ENCODE assay signal across 8 cellular contexts in the genomic region with DNA sequence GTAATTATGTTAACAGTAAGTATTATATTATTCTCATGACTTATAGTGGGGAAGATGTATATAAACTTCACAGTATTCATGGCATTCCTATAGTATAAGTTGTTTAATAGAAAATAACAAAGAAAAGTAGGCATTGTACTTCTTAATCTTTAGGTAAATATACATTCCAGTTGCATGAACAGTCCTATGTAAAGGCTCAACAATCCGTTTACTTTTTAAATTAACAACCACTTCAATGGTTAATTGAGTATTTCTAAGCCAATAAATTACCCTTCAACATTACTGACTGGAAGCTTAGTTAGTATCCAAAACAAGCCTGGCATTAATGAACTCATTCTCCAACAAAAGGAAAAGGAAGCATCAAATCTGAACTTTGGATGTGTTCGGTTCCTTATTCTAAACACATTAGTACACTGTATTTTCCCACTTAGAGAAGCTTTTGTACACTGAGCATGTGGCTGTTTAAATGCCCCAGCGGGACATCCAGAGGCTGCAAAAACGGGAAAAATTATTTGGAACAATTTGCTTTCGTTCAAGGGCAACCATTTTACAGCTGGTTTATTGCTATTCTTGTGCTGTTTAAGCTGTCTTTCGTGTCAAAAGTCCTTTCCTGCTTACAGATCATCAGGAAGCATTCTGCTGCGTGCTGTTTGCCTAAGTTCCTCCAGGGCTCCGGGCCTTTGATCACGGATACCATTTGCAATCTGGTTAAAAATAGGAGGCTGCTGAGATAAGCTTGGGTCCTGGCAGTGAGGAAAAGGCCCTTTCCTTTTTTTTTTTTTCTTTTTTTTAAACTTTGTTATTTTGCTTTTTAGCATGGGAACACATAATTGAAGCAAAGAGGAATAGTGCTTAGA.
DNase-seq lines count a peak whose midpoint lies in the region; ATAC-seq, FAIRE-seq and TF ChIP-seq lines count a peak whose summit lies in the region.

No MANE protein-coding gene starts in this region.

- peak overlapping the region; percentile 67 for H3K4me2 ChIP-seq in smooth muscle cell

- no peak for TF ChIP-seq POLR2A in GM12891 (IDR thresholded peaks at IDR 0.05; ENCODE audit: low read depth, low read length)

- H3K27ac ChIP-seq in HUES64 (ENCODE audit: low read depth, low read length) (peak overlapping the region; percentile 68; the same call in 1 of the 2 replicates), iPS DF 6.9 (ENCODE audit: low read length) (no peak overlapping the region), smooth muscle cell (ENCODE audit: low read depth) (peak overlapping the region; percentile 52)

- no peaks in the 10 kb centered on the region for H4K20me1 ChIP-seq in smooth muscle cell (ENCODE audit: low read depth)

- no peak for TF ChIP-seq CTCF in smooth muscle cell (IDR thresholded peaks at IDR 0.05; ENCODE audit: borderline replicate concordance, insufficient read depth, poor library complexity, severe bottlenecking)

- H3K36me3 ChIP-seq in HUES64 (ENCODE audit: insufficient read depth, low read length) = no peaks in the 10 kb centered on the region
- no peaks in the 10 kb centered on the region for H3K36me3 ChIP-seq in adipocyte (ENCODE audit: control insufficient read depth, insufficient read depth, low read length, severe bottlenecking)
- no peaks in the 10 kb centered on the region for H3K36me3 ChIP-seq in iPS DF 6.9 (ENCODE audit: control insufficient read depth, insufficient read depth, low read length)
- H3K36me3 ChIP-seq in smooth muscle cell (ENCODE audit: low read depth) = no peaks in the 10 kb centered on the region

- H2AFZ ChIP-seq in smooth muscle cell (ENCODE audit: low read depth) = peak overlapping the region; percentile 92

- H3K4me3 ChIP-seq in HUES64 (ENCODE audit: low read length) (peak overlapping the region; percentile 16; the same call in 1 of the 2 replicates), adipocyte (ENCODE audit: low read length) (peak overlapping the region; percentile 53), iPS DF 6.9 (ENCODE audit: low read length) (no peak overlapping the region), smooth muscle cell (peak overlapping the region; percentile 27)

- ATAC-seq in GM19463 (IDR thresholded peaks at IDR 0.05; ENCODE audit: unreplicated experiment) = no peak
- ATAC-seq in GM19351 (IDR thresholded peaks at IDR 0.05; ENCODE audit: unreplicated experiment) = no peak

- no peaks in the 10 kb centered on the region for H3K79me2 ChIP-seq in smooth muscle cell (ENCODE audit: low read depth)

- no peaks in the 10 kb centered on the region for H3K27me3 ChIP-seq in HUES64 (ENCODE audit: insufficient read depth, low read length)
- H3K27me3 ChIP-seq in adipocyte (replicated peaks; ENCODE audit: control insufficient read depth, insufficient read depth, low read length) = no peaks in the 10 kb centered on the region
- H3K27me3 ChIP-seq in iPS DF 6.9 (ENCODE audit: control insufficient read depth, insufficient read depth, low read length) = no peaks in the 10 kb centered on the region
- no peaks in the 10 kb centered on the region for H3K27me3 ChIP-seq in smooth muscle cell (ENCODE audit: low read depth)

- no peak for FAIRE-seq in GM12891 (lab: Jason Lieb, UNC)

- H3K9ac ChIP-seq in HUES64 (ENCODE audit: low read depth, low read length) = peak overlapping the region; percentile 61; the same call in 1 of the 2 replicates
- peak overlapping the region; percentile 71 for H3K9ac ChIP-seq in adipocyte (ENCODE audit: low read length)
- no peak overlapping the region for H3K9ac ChIP-seq in smooth muscle cell (ENCODE audit: low read depth)

- H3K9me3 ChIP-seq in HUES64 (ENCODE audit: insufficient read depth, low read depth, low read length) (no peaks in the 10 kb centered on the region), adipocyte (ENCODE audit: control insufficient read depth, low read length) (no peaks in the 10 kb centered on the region), iPS DF 6.9 (ENCODE audit: control insufficient read depth, insufficient read depth, low read length) (no peaks in the 10 kb centered on the region), smooth muscle cell (replicated peaks; ENCODE audit: low read depth) (no peaks in the 10 kb centered on the region)

- no peaks in the 10 kb centered on the region for H3F3A ChIP-seq in smooth muscle cell (ENCODE audit: low read depth)

- DNase-seq in adipocyte (ENCODE audit: low read depth) (peak; percentile 54), iPS DF 6.9 (ENCODE audit: low read depth, low spot score) (peak; percentile 9), smooth muscle cell (lab: John Stamatoyannopoulos, UW; ENCODE audit: unreplicated experiment) (no peak), GM12891 (ENCODE audit: insufficient read length, low spot score) (no peak), COR-L47 (lab: John Stamatoyannopoulos, UW) (no peak)

- 22% methylated on average over 9 of the region's 9 CpGs for WGBS in HUES64
- WGBS in iPS DF 6.9 (ENCODE audit: insufficient coverage, insufficient read length) = no CpG with 5 or more reads among the region's 9 CpGs
- 12% methylated on average over 9 of the region's 9 CpGs for WGBS in smooth muscle cell (ENCODE audit: low lambda C conversion rate)

- H3K4me1 ChIP-seq in HUES64 (ENCODE audit: insufficient read depth, low read length) (peaks cover 27% of the 10 kb centered on the region), adipocyte (ENCODE audit: control insufficient read depth, insufficient read depth, low read length) (peaks cover 17% of the 10 kb centered on the region), iPS DF 6.9 (ENCODE audit: control insufficient read depth, insufficient read depth, low read length) (0 out of 2 replicates have a peak, but pooled peaks cover 1% of the 10 kb centered on the region), smooth muscle cell (ENCODE audit: low read depth) (peaks cover 19% of the 10 kb centered on the region)

TF ChIP-seq in GM12891, 5 proteins besides CTCF, POLR2A, EP300 and RAD21:
- TF ChIP-seq TAF1 (IDR thresholded peaks at IDR 0.05; ENCODE audit: low read depth, low read length) (no peak), SPI1 (IDR thresholded peaks at IDR 0.05; ENCODE audit: low read depth, low read length) (no peak), POU2F2 (IDR thresholded peaks at IDR 0.05; ENCODE audit: low read depth, low read length) (no peak), PAX5 (IDR thresholded peaks at IDR 0.05; ENCODE audit: insufficient read depth, low read length, severe bottlenecking) (no peak), POLR2AphosphoS5 (IDR thresholded peaks at IDR 0.05; ENCODE audit: low read depth, low read length) (no peak)

Comparison
In these comparisons a context has a peak if more than half of its experiments do, and no peak if none do; other contexts are left out.
1. DNase-seq: peak in adipocyte (single experiment) and iPS DF 6.9 (single experiment); none in smooth muscle cell (single experiment), GM12891 (single experiment) and COR-L47 (single experiment).